In genomic region chr1:26541816-26542711, GRCh38 we compare ENCODE assay signal across 7 cellular contexts. TPM values are rescaled to one million over a fixed set of nuclear protein-coding genes. Genes with fewer than 3 reads are reported as not detected.
DNase-seq lines count a peak whose midpoint lies in the region; ATAC-seq and TF ChIP-seq lines count a peak whose summit lies in the region.

No MANE protein-coding gene starts in this region.

- 31% methylated on average over 12 of the region's 18 CpGs for WGBS in suprapubic skin

- H3K4me1 ChIP-seq in neural progenitor cell = peaks cover 7% of the 10 kb centered on the region
- peaks cover 52% of the 10 kb centered on the region for H3K4me1 ChIP-seq in suprapubic skin

- H3K4me3 ChIP-seq in neural progenitor cell (no peak overlapping the region), suprapubic skin (peak overlapping the region; percentile 14)

- no peaks in the 10 kb centered on the region for H3K27me3 ChIP-seq in neural progenitor cell
- no peaks in the 10 kb centered on the region for H3K27me3 ChIP-seq in suprapubic skin

- no peak overlapping the region for H3K4me3 Mint-ChIP-seq in neural progenitor cell

- no peaks in the 10 kb centered on the region for H3K79me2 ChIP-seq in neural progenitor cell (ENCODE audit: low read depth)

- no peaks in the 10 kb centered on the region for H3K9me3 ChIP-seq in neural progenitor cell (ENCODE audit: low read depth)
- H3K9me3 ChIP-seq in suprapubic skin = no peaks in the 10 kb centered on the region

- H3K36me3 Mint-ChIP-seq in neural progenitor cell = peaks cover 2% of the 10 kb centered on the region

- no peaks in the 10 kb centered on the region for H3K9me3 Mint-ChIP-seq in neural progenitor cell

- peaks cover 5% of the 10 kb centered on the region for H4K20me1 ChIP-seq in neural progenitor cell (ENCODE audit: low read depth)

- no peaks in the 10 kb centered on the region for H3K36me3 ChIP-seq in neural progenitor cell
- peaks cover 5% of the 10 kb centered on the region for H3K36me3 ChIP-seq in suprapubic skin

- no peak for TF ChIP-seq EP300 in suprapubic skin (IDR thresholded peaks at IDR 0.05)

- H3K4me2 ChIP-seq in neural progenitor cell = no peak overlapping the region

- H3K27ac ChIP-seq in neural progenitor cell (no peak overlapping the region), suprapubic skin (peak overlapping the region; percentile 70)

- ATAC-seq in GM18511 (IDR thresholded peaks at IDR 0.05; ENCODE audit: unreplicated experiment) = peak; percentile 68
- ATAC-seq in HG02763 (IDR thresholded peaks at IDR 0.05; ENCODE audit: unreplicated experiment) = peak; percentile 44

- peak overlapping the region; percentile 7 for H3K9ac ChIP-seq in neural progenitor cell

- H3K27me3 Mint-ChIP-seq in neural progenitor cell (ENCODE audit: insufficient read depth, low read depth) = peaks cover 10% of the 10 kb centered on the region

- H3F3A ChIP-seq in neural progenitor cell (ENCODE audit: low read depth) = no peaks in the 10 kb centered on the region

- peak in 1 of 2 donors; percentile 5 for TF ChIP-seq POLR2A in suprapubic skin (IDR thresholded peaks at IDR 0.05)

- peak overlapping the region; percentile 96 for H3K27ac Mint-ChIP-seq in neural progenitor cell

- no peak overlapping the region for H2AFZ ChIP-seq in neural progenitor cell (replicated peaks)

- TF ChIP-seq CTCF in neural progenitor cell (IDR thresholded peaks at IDR 0.05) (peak; percentile 47), suprapubic skin (IDR thresholded peaks at IDR 0.05) (peak in 1 of 2 donors; percentile 15)

- H3K4me1 Mint-ChIP-seq in neural progenitor cell = peaks cover 31% of the 10 kb centered on the region

- DNase-seq in NOMO-1 treated with dmso at 0.1 percent for 144 hours (lab: John Stamatoyannopoulos, UW; ENCODE audit: unreplicated experiment) (peak; percentile 99), activated T-cell treated with anti-CD3 and anti-CD28 coated beads for 24 hours (ENCODE audit: low read depth) (peak; percentile 63), fibroblast of gingiva (ENCODE audit: low read depth) (peak; percentile 91), neural progenitor cell (ENCODE audit: low spot score) (peak; percentile 72), suprapubic skin (ENCODE audit: low spot score in 2 of 2) (peak in 1 of 2 donors; percentile 85)

RNA-seq across cellular contexts. Expression of gene RPS6KA1, which starts 12.5 kb away (rescaled TPM):
- total RNA-seq in neural progenitor cell (ENCODE audit: low replicate concordance) (18.7 and 43.9 TPM in 2 replicates), suprapubic skin (10 to 100 TPM; 37.8 to 50.9 (median 43.7) TPM)
